Comparison of ENCODE assay signal across 11 cellular contexts in genomic region chr2:44560352-44560751, GRCh38.
DNase-seq lines count a peak whose midpoint lies in the region; ATAC-seq, FAIRE-seq and TF ChIP-seq lines count a peak whose summit lies in the region.
"Had no signal": no experiment of that assay in that cellular context is flagged by ENCODE, and none has a peak within 500 bp of the region (broad histone marks: within the 10 kb centered on the region; RNA-seq: fewer than 3 reads in every experiment).

No MANE protein-coding gene starts in this region.

- no peak for TF ChIP-seq POLR2A in right lobe of liver (IDR thresholded peaks at IDR 0.05)

- H3K27ac ChIP-seq in VCaP (no peak overlapping the region), right lobe of liver (no peak overlapping the region)
- H3K27ac ChIP-seq: vagina had no signal

- DNase-seq in D721Med (ENCODE audit: insufficient read length, low spot score) (no peak), GM18507 (ENCODE audit: extremely low spot score, insufficient read length, low read depth) (no peak), right lobe of liver (no peak), posterior vena cava (ENCODE audit: low spot score) (no peak)
- DNase-seq in stimulated activated naive CD4-positive, alpha-beta T cell (lab: John Stamatoyannopoulos, UW) = no peak
- DNase-seq: mesendoderm, SIG-M5 had no signal

- intact Hi-C loops in right lobe of liver (cut with DNase I) = no loop called here
- intact Hi-C loops in posterior vena cava (cut with DNase I) = no loop called here

- peaks cover 0 to 8% (median 0%) of the 10 kb centered on the region in 4 donors for H3K4me1 ChIP-seq in right lobe of liver
- H3K4me1 ChIP-seq: HAP-1, vagina had no signal

- H3K9me3 ChIP-seq in right lobe of liver = no peaks in the 10 kb centered on the region
- H3K9me3 ChIP-seq: HAP-1, vagina had no signal

- no peak overlapping the region for H3K4me3 ChIP-seq in right lobe of liver
- H3K4me3 ChIP-seq: HAP-1, vagina had no signal

- peak; percentile 39 for TF ChIP-seq CTCF in D721Med (IDR thresholded peaks at IDR 0.05; ENCODE audit: insufficient read depth, missing control alignments)
- peak; percentile 60 for TF ChIP-seq CTCF in VCaP (conservative IDR thresholded peaks at IDR 0.05)
- TF ChIP-seq CTCF in right lobe of liver (IDR thresholded peaks at IDR 0.05) = peak in 3 of 4 donors; percentile 14 to 41 (median 23)

- 81% methylated on average over 4 of the region's 4 CpGs for WGBS in right lobe of liver (ENCODE audit: insufficient coverage, low coverage, low lambda C conversion rate, missing lambda C conversion rate)

- no peaks in the 10 kb centered on the region for H3K27me3 ChIP-seq in right lobe of liver
- H3K27me3 ChIP-seq: vagina had no signal

- ATAC-seq in right lobe of liver (no peak), HG03521 (IDR thresholded peaks at IDR 0.05; ENCODE audit: unreplicated experiment) (no peak)

- FAIRE-seq in D721Med (lab: Jason Lieb, UNC) = no peak
- peak; percentile 64 for FAIRE-seq in GM18507 (lab: Jason Lieb, UNC)

- H3K36me3 ChIP-seq in right lobe of liver = no peaks in the 10 kb centered on the region
- H3K36me3 ChIP-seq: HAP-1, vagina had no signal
